8 cellular contexts compared by ENCODE assay signal in genomic region chr10:101042118-101042517, GRCh38. TPM values are rescaled to one million over a fixed set of nuclear protein-coding genes. Genes with fewer than 3 reads are reported as not detected.
A peak's percentile ranks its signal among the peaks of the same experiment; 100 is the strongest.
DNase-seq lines count a peak whose midpoint lies in the region; ATAC-seq and TF ChIP-seq lines count a peak whose summit lies in the region.

No MANE protein-coding gene starts in this region.

- ATAC-seq in WTC11 (no peak), GM21723 (IDR thresholded peaks at IDR 0.05; ENCODE audit: unreplicated experiment) (no peak)

- POLR2A ChIA-PET in WTC11 (lab: Charles Lee) = interaction anchor here (0.9 to 1.9 kb wide), 6 partner anchors 11 to 100 kb away, joined by 3 to 10 read pairs (median 5); partner anchors contain the start of genes KAZALD1, PDZD7 and SFXN3

- peaks cover 59% of the 10 kb centered on the region for H3K27me3 Mint-ChIP-seq in WTC11 (ENCODE audit: low read depth)

- H3K9me3 ChIP-seq in HAP-1 = no peaks in the 10 kb centered on the region

- in situ Hi-C loops in HAP-1 (cut with MboI; ENCODE audit: low sequenced_read_pairs) = loop anchor here (5.0 kb wide), 1 partner anchor 90 kb away; the partner anchor contains the start of gene TLX1

- H3K4me3 ChIP-seq in HAP-1 (peak overlapping the region; percentile 40), fibroblast of villous mesenchyme (ENCODE audit: low read depth, low read length) (peak overlapping the region; percentile 70), skeletal muscle cell (ENCODE audit: low read depth, low read length) (peak overlapping the region; percentile 55)

- H3K27me3 ChIP-seq in HAP-1 (ENCODE audit: low read depth) = no peaks in the 10 kb centered on the region

- TF ChIP-seq CTCF in WTC11 (IDR thresholded peaks at IDR 0.05) = no peak
- TF ChIP-seq CTCF in fibroblast of villous mesenchyme (IDR thresholded peaks at IDR 0.05; ENCODE audit: insufficient read depth, low read depth, low read length) = no peak

- peaks cover 13% of the 10 kb centered on the region for H3K4me1 ChIP-seq in HAP-1

- peaks cover 28% of the 10 kb centered on the region for H3K4me1 Mint-ChIP-seq in WTC11

- H3K4me3 Mint-ChIP-seq in WTC11 = peak overlapping the region; percentile 94

- H3K9me3 Mint-ChIP-seq in WTC11 = no peaks in the 10 kb centered on the region

- H3K36me3 ChIP-seq in HAP-1 (replicated peaks) = no peaks in the 10 kb centered on the region; the same call in 1 of the 2 replicates

- CTCF ChIA-PET in WTC11 (lab: Charles Lee) = interaction anchor here (0.7 to 9.7 kb wide), 32 partner anchors 8 to 560 kb away, joined by 3 to 143 read pairs (median 9); partner anchors contain the start of genes KAZALD1, LZTS2, PDZD7 and SEMA4G

- DNase-seq in HAP-1 (ENCODE audit: low spot score in 2 of 2) (no peak), WTC11 (ENCODE audit: low spot score) (no peak), fibroblast of villous mesenchyme (ENCODE audit: low read depth) (no peak), skeletal muscle cell (ENCODE audit: low read depth) (no peak), middle frontal gyrus (ENCODE audit: extremely low spot score, low spot score) (no peak), NCI-H128 (lab: John Stamatoyannopoulos, UW; ENCODE audit: unreplicated experiment) (no peak), NCI-H2107 treated with DMSO at 0.1 percent for 48 hours (lab: John Stamatoyannopoulos, UW; ENCODE audit: unreplicated experiment) (no peak)

- peak overlapping the region; percentile 92 for H3K27ac Mint-ChIP-seq in WTC11

- no peaks in the 10 kb centered on the region for H3K36me3 Mint-ChIP-seq in WTC11

TF ChIP-seq in WTC11, 78 proteins besides CTCF, POLR2A, EP300 and RAD21 (continues in another document):
- no peak for TF ChIP-seq FOXP1 (CRISPR knock-in tag; IDR thresholded peaks at IDR 0.05; ENCODE audit: borderline replicate concordance)
- no peak for TF ChIP-seq NR2C2 (CRISPR knock-in tag; IDR thresholded peaks at IDR 0.05)
- TF ChIP-seq IRF1 (CRISPR knock-in tag; IDR thresholded peaks at IDR 0.05) = no peak
- no peak for TF ChIP-seq CREM (CRISPR knock-in tag; IDR thresholded peaks at IDR 0.05)
- TF ChIP-seq TEAD4 (CRISPR knock-in tag; IDR thresholded peaks at IDR 0.05) = no peak
- TF ChIP-seq EMX1 (CRISPR knock-in tag; IDR thresholded peaks at IDR 0.05) = no peak
- no peak for TF ChIP-seq CDX4 (CRISPR knock-in tag; IDR thresholded peaks at IDR 0.05; ENCODE audit: borderline replicate concordance)
- TF ChIP-seq ZNF425 (CRISPR knock-in tag; conservative IDR thresholded peaks at IDR 0.05) = no peak
- TF ChIP-seq ATF1 (CRISPR knock-in tag; IDR thresholded peaks at IDR 0.05) = no peak
- TF ChIP-seq, protein P1, sequence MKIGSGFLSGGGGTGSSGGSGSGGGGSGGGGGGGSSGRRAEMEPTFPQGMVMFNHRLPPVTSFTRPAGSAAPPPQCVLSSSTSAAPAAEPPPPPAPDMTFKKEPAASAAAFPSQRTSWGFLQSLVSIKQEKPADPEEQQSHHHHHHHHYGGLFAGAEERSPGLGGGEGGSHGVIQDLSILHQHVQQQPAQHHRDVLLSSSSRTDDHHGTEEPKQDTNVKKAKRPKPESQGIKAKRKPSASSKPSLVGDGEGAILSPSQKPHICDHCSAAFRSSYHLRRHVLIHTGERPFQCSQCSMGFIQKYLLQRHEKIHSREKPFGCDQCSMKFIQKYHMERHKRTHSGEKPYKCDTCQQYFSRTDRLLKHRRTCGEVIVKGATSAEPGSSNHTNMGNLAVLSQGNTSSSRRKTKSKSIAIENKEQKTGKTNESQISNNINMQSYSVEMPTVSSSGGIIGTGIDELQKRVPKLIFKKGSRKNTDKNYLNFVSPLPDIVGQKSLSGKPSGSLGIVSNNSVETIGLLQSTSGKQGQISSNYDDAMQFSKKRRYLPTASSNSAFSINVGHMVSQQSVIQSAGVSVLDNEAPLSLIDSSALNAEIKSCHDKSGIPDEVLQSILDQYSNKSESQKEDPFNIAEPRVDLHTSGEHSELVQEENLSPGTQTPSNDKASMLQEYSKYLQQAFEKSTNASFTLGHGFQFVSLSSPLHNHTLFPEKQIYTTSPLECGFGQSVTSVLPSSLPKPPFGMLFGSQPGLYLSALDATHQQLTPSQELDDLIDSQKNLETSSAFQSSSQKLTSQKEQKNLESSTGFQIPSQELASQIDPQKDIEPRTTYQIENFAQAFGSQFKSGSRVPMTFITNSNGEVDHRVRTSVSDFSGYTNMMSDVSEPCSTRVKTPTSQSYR (CRISPR knock-in tag; IDR thresholded peaks at IDR 0.05) = no peak
- TF ChIP-seq, protein P2, sequence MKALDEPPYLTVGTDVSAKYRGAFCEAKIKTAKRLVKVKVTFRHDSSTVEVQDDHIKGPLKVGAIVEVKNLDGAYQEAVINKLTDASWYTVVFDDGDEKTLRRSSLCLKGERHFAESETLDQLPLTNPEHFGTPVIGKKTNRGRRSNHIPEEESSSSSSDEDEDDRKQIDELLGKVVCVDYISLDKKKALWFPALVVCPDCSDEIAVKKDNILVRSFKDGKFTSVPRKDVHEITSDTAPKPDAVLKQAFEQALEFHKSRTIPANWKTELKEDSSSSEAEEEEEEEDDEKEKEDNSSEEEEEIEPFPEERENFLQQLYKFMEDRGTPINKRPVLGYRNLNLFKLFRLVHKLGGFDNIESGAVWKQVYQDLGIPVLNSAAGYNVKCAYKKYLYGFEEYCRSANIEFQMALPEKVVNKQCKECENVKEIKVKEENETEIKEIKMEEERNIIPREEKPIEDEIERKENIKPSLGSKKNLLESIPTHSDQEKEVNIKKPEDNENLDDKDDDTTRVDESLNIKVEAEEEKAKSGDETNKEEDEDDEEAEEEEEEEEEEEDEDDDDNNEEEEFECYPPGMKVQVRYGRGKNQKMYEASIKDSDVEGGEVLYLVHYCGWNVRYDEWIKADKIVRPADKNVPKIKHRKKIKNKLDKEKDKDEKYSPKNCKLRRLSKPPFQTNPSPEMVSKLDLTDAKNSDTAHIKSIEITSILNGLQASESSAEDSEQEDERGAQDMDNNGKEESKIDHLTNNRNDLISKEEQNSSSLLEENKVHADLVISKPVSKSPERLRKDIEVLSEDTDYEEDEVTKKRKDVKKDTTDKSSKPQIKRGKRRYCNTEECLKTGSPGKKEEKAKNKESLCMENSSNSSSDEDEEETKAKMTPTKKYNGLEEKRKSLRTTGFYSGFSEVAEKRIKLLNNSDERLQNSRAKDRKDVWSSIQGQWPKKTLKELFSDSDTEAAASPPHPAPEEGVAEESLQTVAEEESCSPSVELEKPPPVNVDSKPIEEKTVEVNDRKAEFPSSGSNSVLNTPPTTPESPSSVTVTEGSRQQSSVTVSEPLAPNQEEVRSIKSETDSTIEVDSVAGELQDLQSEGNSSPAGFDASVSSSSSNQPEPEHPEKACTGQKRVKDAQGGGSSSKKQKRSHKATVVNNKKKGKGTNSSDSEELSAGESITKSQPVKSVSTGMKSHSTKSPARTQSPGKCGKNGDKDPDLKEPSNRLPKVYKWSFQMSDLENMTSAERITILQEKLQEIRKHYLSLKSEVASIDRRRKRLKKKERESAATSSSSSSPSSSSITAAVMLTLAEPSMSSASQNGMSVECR (CRISPR knock-in tag; IDR thresholded peaks at IDR 0.05; ENCODE audit: borderline replicate concordance) = no peak
- no peak for TF ChIP-seq MXD4 (CRISPR knock-in tag; IDR thresholded peaks at IDR 0.05; ENCODE audit: borderline replicate concordance)
- no peak for TF ChIP-seq PRRX2 (CRISPR knock-in tag; IDR thresholded peaks at IDR 0.05)
- no peak for TF ChIP-seq IRF2 (CRISPR knock-in tag; IDR thresholded peaks at IDR 0.05; ENCODE audit: borderline replicate concordance, low read depth)
- TF ChIP-seq ZNF232 (CRISPR knock-in tag; IDR thresholded peaks at IDR 0.05) = no peak
- no peak for TF ChIP-seq MAX (CRISPR knock-in tag; IDR thresholded peaks at IDR 0.05)
- no peak for TF ChIP-seq FOXK1 (CRISPR knock-in tag; IDR thresholded peaks at IDR 0.05)

RNA-seq across cellular contexts. Expression of gene SFXN3, which starts 11.1 kb away (rescaled TPM):
- total RNA-seq in WTC11 (2021) (2.5 to 5.6 TPM (median 3.2 TPM) in 3 replicates), fibroblast of villous mesenchyme (81.6 and 97.0 TPM in 2 replicates)

RNA-seq across cellular contexts. Expression of gene PDZD7, which starts 11.2 kb away (rescaled TPM):
- total RNA-seq in WTC11 (2021) = 1.9 to 2.7 TPM (median 2.6 TPM) in 3 replicates
- total RNA-seq in fibroblast of villous mesenchyme = 1.7 and 1.9 TPM in 2 replicates

RNA-seq across cellular contexts. Expression of gene KAZALD1, which starts 19.7 kb away (rescaled TPM):
- total RNA-seq in WTC11 (2021) (9.6 to 19.2 TPM (median 10.2 TPM) in 3 replicates), fibroblast of villous mesenchyme (9.1 and 9.3 TPM in 2 replicates)

RNA-seq across cellular contexts. Expression of gene LZTS2, which starts 42.5 kb away (rescaled TPM):
- 84.6 to 93.1 TPM (median 91.1 TPM) in 3 replicates for total RNA-seq in WTC11 (2021)
- total RNA-seq in fibroblast of villous mesenchyme = 87.7 and 134 TPM in 2 replicates

RNA-seq across cellular contexts. Expression of gene TWNK, which starts 54.8 kb away (rescaled TPM):
- total RNA-seq in WTC11 (2021) (24.5 to 28.2 TPM (median 26.2 TPM) in 3 replicates), fibroblast of villous mesenchyme (3.2 and 3.9 TPM in 2 replicates)

Comparison
In these comparisons a context has a peak if more than half of its experiments do, and no peak if none do; other contexts are left out.
1. RNA of gene SFXN3, which starts 11.1 kb away (total RNA-seq): 81.6 to 97.0 TPM in fibroblast of villous mesenchyme; 2.5 to 5.6 TPM in WTC11; every median in the first group is over 10 times any median in the second.
2. Peak in every context shown above with its lines, with median percentiles within 50 percentile points of each other: H3K4me3 ChIP-seq.